In the genomic region with DNA sequence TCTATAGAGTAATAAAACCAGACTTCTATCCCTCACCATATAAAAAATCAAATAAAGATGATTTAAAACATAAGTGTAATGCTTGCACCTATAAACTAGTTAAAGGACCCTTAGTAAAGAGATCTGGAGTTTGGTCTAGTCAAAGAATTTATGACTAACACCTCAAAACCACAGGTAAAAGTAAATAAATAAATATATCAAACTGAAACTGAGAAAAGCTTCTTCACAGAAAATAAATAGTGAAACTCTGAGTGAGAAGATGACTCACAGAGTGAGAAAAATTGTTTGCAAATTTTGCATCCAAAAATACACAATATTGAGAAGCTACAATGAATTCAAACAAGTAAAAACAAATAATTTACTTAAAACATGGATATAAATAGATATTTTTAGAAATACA, we compare ENCODE assay signal across 32 cellular contexts.
A peak's percentile ranks its signal among the peaks of the same experiment; 100 is the strongest.
DNase-seq lines count a peak whose midpoint lies in the region; ATAC-seq and TF ChIP-seq lines count a peak whose summit lies in the region.
"Had no signal": no experiment of that assay in that cellular context is flagged by ENCODE, and none has a peak within 500 bp of the region (broad histone marks: within the 10 kb centered on the region; RNA-seq: fewer than 3 reads in every experiment).

No MANE protein-coding gene starts in this region.

- DNase-seq in stimulated activated naive CD8-positive, alpha-beta T cell treated with anti-CD3 and anti-CD28 coated beads, Interleukin-15, amount 100 ng/mL, for 72 hours = no peak
- no peak for DNase-seq in stimulated activated naive CD8-positive, alpha-beta T cell treated with anti-CD3 and anti-CD28 coated beads, Interleukin-15, Interleukin-2, amounts not matched to agents 100 U/mL and 50 U/mL, for 24 hours
- DNase-seq in heart left ventricle (no peak), GM19238 (ENCODE audit: insufficient read length, low spot score) (no peak), germinal center (ENCODE audit: low spot score) (no peak), NCI-H2029 (lab: John Stamatoyannopoulos, UW) (no peak)
- DNase-seq: activated CD4-positive, CD25-positive, alpha-beta regulatory T cell; activated naive CD4-positive, alpha-beta T cell treated with anti-CD3 and anti-CD28 coated beads, Interleukin-2, amount 50 U/mL, for 16 hours; activated T-cell treated with anti-CD3 and anti-CD28 coated beads, Interleukin-2, amount 50 U/mL, for 72 hours; BE2C; Calu3; effector CD4-positive, alpha-beta T cell; EL; H7; left colon; mesendoderm; MM.1S; naive thymus-derived CD4-positive, alpha-beta T cell; NCI-H1694 treated with DMSO at 0.1 percent for 48 hours; NCI-H446; ovary; right lobe of liver; SK-N-SH; stimulated activated naive CD4-positive, alpha-beta T cell treated with Interleukin-2 at 50 U/mL for 16 hours; T1000 had no signal

- no peak overlapping the region for H3K4me3 Mint-ChIP-seq in stimulated activated naive CD8-positive, alpha-beta T cell treated with anti-CD3 and anti-CD28 coated beads, Interleukin-15, amount 100 ng/mL, for 72 hours
- H3K4me3 Mint-ChIP-seq: activated T-cell treated with anti-CD3 and anti-CD28 coated beads, Interleukin-2, amount 50 U/mL, for 72 hours; IgD-negative memory B cell; naive thymus-derived CD4-positive, alpha-beta T cell; type B pancreatic cell had no signal

- no peak overlapping the region for H3K27ac ChIP-seq in heart left ventricle
- H3K27ac ChIP-seq: 22Rv1, ascending aorta, esophagus muscularis mucosa, ovary, right lobe of liver had no signal

- no peak for TF ChIP-seq CTCF in heart left ventricle (IDR thresholded peaks at IDR 0.05)

- no peak overlapping the region for H3K27ac Mint-ChIP-seq in stimulated activated naive CD8-positive, alpha-beta T cell treated with anti-CD3 and anti-CD28 coated beads, Interleukin-15, amount 100 ng/mL, for 72 hours
- H3K27ac Mint-ChIP-seq: activated T-cell treated with anti-CD3 and anti-CD28 coated beads, Interleukin-2, amount 50 U/mL, for 72 hours; IgD-negative memory B cell; naive thymus-derived CD4-positive, alpha-beta T cell; type B pancreatic cell had no signal

- intact Hi-C loops in heart left ventricle (cut with DNase I) = no loop called here

- ATAC-seq in stimulated activated naive CD8-positive, alpha-beta T cell treated with anti-CD3 and anti-CD28 coated beads, Interleukin-15, amount 100 ng/mL, for 72 hours = peak; percentile 60
- ATAC-seq in stimulated activated naive CD8-positive, alpha-beta T cell treated with anti-CD3 and anti-CD28 coated beads, Interleukin-15, Interleukin-2, amounts not matched to agents 100 U/mL and 50 U/mL, for 24 hours = no peak
- peak; percentile 82 for ATAC-seq in HG02759 (IDR thresholded peaks at IDR 0.05; ENCODE audit: unreplicated experiment)
- ATAC-seq in HG03460 (IDR thresholded peaks at IDR 0.05; ENCODE audit: unreplicated experiment) = peak; percentile 82
- no peak for ATAC-seq in heart left ventricle
- ATAC-seq: left colon; naive thymus-derived CD4-positive, alpha-beta T cell; right lobe of liver had no signal

- H3K27me3 Mint-ChIP-seq in stimulated activated naive CD8-positive, alpha-beta T cell treated with anti-CD3 and anti-CD28 coated beads, Interleukin-15, amount 100 ng/mL, for 72 hours = no peaks in the 10 kb centered on the region
- H3K27me3 Mint-ChIP-seq: IgD-negative memory B cell; naive thymus-derived CD4-positive, alpha-beta T cell; type B pancreatic cell had no signal

- H3K4me1 Mint-ChIP-seq in stimulated activated naive CD8-positive, alpha-beta T cell treated with anti-CD3 and anti-CD28 coated beads, Interleukin-15, amount 100 ng/mL, for 72 hours = peaks cover 6% of the 10 kb centered on the region
- H3K4me1 Mint-ChIP-seq: IgD-negative memory B cell had no signal

- no peaks in the 10 kb centered on the region for H3K9me3 Mint-ChIP-seq in stimulated activated naive CD8-positive, alpha-beta T cell treated with anti-CD3 and anti-CD28 coated beads, Interleukin-15, amount 100 ng/mL, for 72 hours
- H3K9me3 Mint-ChIP-seq: activated T-cell treated with anti-CD3 and anti-CD28 coated beads, Interleukin-2, amount 50 U/mL, for 72 hours; IgD-negative memory B cell; naive thymus-derived CD4-positive, alpha-beta T cell; type B pancreatic cell had no signal

- no peaks in the 10 kb centered on the region for H3K27me3 ChIP-seq in heart left ventricle
- H3K27me3 ChIP-seq: ascending aorta, BE2C, esophagus muscularis mucosa, ovary, right lobe of liver had no signal

- no peak overlapping the region for H3K4me3 ChIP-seq in heart left ventricle
- H3K4me3 ChIP-seq: ascending aorta, esophagus muscularis mucosa, ovary, right lobe of liver had no signal

- TF ChIP-seq POLR2A in heart left ventricle (IDR thresholded peaks at IDR 0.05) = no peak

- no peaks in the 10 kb centered on the region for H3K36me3 ChIP-seq in heart left ventricle
- H3K36me3 ChIP-seq: ascending aorta, BE2C, esophagus muscularis mucosa, ovary, right lobe of liver had no signal

- no peaks in the 10 kb centered on the region for H3K4me1 ChIP-seq in heart left ventricle
- H3K4me1 ChIP-seq: ascending aorta, BE2C, esophagus muscularis mucosa, right lobe of liver had no signal

- no peaks in the 10 kb centered on the region for H3K9me3 ChIP-seq in heart left ventricle
- H3K9me3 ChIP-seq: ascending aorta, BE2C, esophagus muscularis mucosa, ovary, right lobe of liver, SK-N-SH had no signal

Comparison
In these comparisons a context has a peak if more than half of its experiments do, and no peak if none do; other contexts are left out.
1. ATAC-seq: peak in stimulated activated naive CD8-positive, alpha-beta T cell treated with anti-CD3 and anti-CD28 coated beads, Interleukin-15, amount 100 ng/mL, for 72 hours (single experiment), HG02759 (single experiment) and HG03460 (single experiment); none in stimulated activated naive CD8-positive, alpha-beta T cell treated with anti-CD3 and anti-CD28 coated beads, Interleukin-15, Interleukin-2, amounts not matched to agents 100 U/mL and 50 U/mL, for 24 hours (single experiment) and heart left ventricle (0 of 4).